17 cellular contexts compared by ENCODE assay signal in the genomic region with DNA sequence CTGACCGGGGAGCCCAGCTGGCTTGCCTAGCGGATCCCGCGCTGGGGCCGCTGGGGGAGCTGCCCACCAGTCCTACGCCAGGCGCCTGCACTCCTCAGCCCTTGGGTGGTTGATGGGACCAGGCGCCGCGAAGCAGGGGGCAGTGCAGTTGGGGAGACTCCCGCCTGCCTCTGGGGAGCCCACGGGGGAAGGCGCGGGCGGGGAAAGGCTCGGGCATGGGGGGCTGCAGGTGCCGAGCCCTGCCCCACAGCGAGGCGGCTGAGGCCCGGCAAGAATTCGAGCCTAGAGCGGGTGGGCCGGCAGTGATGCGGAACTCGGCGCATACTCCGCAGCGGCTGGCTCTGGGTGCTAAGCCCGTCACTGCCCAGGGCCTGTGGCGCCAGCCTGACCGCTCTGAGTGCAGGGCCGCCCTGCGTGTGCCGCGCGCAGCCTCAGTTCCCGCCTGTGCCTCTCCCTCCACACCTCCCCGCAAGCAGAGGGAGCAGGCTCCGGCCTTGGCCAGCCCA.
DNase-seq lines count a peak whose midpoint lies in the region; ATAC-seq and TF ChIP-seq lines count a peak whose summit lies in the region.
"Had no signal": no experiment of that assay in that cellular context is flagged by ENCODE, and none has a peak within 500 bp of the region (broad histone marks: within the 10 kb centered on the region; RNA-seq: fewer than 3 reads in every experiment).

No MANE protein-coding gene starts in this region.

- BruUV-seq in PC-3 (replicated peaks; lab: Mats Ljungman, UMichigan): no TSS peak

- H3K27me3 ChIP-seq in BE2C (no peaks in the 10 kb centered on the region), PC-3 (ENCODE audit: low read length) (peaks cover 1% of the 10 kb centered on the region; the same call in 1 of the 2 replicates)
- H3K27me3 ChIP-seq: SJCRH30 had no signal

- intact Hi-C loops in posterior vena cava (cut with DNase I) (no loop called here), PC-3 (cut with micrococcal nuclease) (no loop called here)

- H3K36me3 ChIP-seq in BE2C (no peaks in the 10 kb centered on the region), PC-3 (ENCODE audit: low read depth, low read length) (no peaks in the 10 kb centered on the region)
- H3K36me3 ChIP-seq: SJCRH30 had no signal

- no peak overlapping the region for H3K4me2 ChIP-seq in PC-3 (ENCODE audit: low read length)
- H3K4me2 ChIP-seq: PC-9 had no signal

- H3K9ac ChIP-seq in PC-3 (ENCODE audit: low read length): no peak overlapping the region

- CTCF ChIA-PET in PC-3 (lab: Charles Lee): no interaction called here

- DNase-seq in BE2C (peak; percentile 28), DMS114 treated with DMSO at 0.1 percent for 48 hours (lab: John Stamatoyannopoulos, UW; ENCODE audit: unreplicated experiment) (peak; percentile 13), astrocyte of the hippocampus (ENCODE audit: low read depth, low spot score) (peak; percentile 7), posterior vena cava (ENCODE audit: low spot score) (peak; percentile 58), PC-3 (no peak), NCI-H1105 (lab: John Stamatoyannopoulos, UW) (no peak)
- no peak for DNase-seq in activated CD4-positive, alpha-beta T cell treated with anti-CD3 and anti-CD28 coated beads for 1 hour
- DNase-seq: AML-193, DMS 273 treated with DMSO at 0.1 percent for 48 hours, EL, KBM-7, NCI-H1694 treated with DMSO at 0.1 percent for 48 hours, NCI-H510A treated with DMSO at 0.1 percent for 48 hours, NCI-H82, PC-9, SJCRH30 had no signal

- H3K9me3 ChIP-seq in BE2C (no peaks in the 10 kb centered on the region), PC-3 (ENCODE audit: low read length) (no peaks in the 10 kb centered on the region)
- H3K9me3 ChIP-seq: SJCRH30 had no signal

- H3K4me1 ChIP-seq in BE2C (no peaks in the 10 kb centered on the region), PC-3 (ENCODE audit: insufficient read depth, low read length) (no peaks in the 10 kb centered on the region)
- H3K4me1 ChIP-seq: SJCRH30 had no signal

- H3K27ac ChIP-seq in PC-3 (ENCODE audit: low read length): no peak overlapping the region
- H3K27ac ChIP-seq: PC-9, RWPE1, SJCRH30 had no signal

- POLR2A ChIA-PET in PC-3 (lab: Charles Lee; ENCODE audit: unreplicated experiment): no interaction called here

- H3F3A ChIP-seq in PC-3 (ENCODE audit: low read length, unreplicated experiment): no peaks in the 10 kb centered on the region

- no peak for ATAC-seq in PC-3

- no peak overlapping the region for H2AFZ ChIP-seq in PC-3 (ENCODE audit: low read length)
- H2AFZ ChIP-seq: PC-9 had no signal

- no peaks in the 10 kb centered on the region for H3K79me2 ChIP-seq in PC-3 (ENCODE audit: low read length)

- TF ChIP-seq CTCF in BE2C (IDR thresholded peaks at IDR 0.05; ENCODE audit: low read depth, low read length) (no peak), PC-3 (conservative IDR thresholded peaks at IDR 0.05; ENCODE audit: low read depth, low read length) (no peak)

- no peaks in the 10 kb centered on the region for H3K9me2 ChIP-seq in PC-3 (replicated peaks; ENCODE audit: low read length)

- H4K20me1 ChIP-seq in PC-3 (ENCODE audit: low read length): no peaks in the 10 kb centered on the region

- H3K4me3 ChIP-seq in BE2C (ENCODE audit: low read depth, low read length) (peak overlapping the region; percentile 29; the same call in 1 of the 2 replicates), PC-3 (ENCODE audit: low read length) (no peak overlapping the region)
- H3K4me3 ChIP-seq: PC-9, SJCRH30 had no signal

Comparison
In these comparisons a context has a peak if more than half of its experiments do, and no peak if none do; other contexts are left out.
1. DNase-seq: peak in BE2C (single experiment), DMS114 treated with DMSO at 0.1 percent for 48 hours (single experiment), astrocyte of the hippocampus (single experiment) and posterior vena cava (single experiment); none in PC-3 (single experiment), NCI-H1105 (single experiment) and activated CD4-positive, alpha-beta T cell treated with anti-CD3 and anti-CD28 coated beads for 1 hour (single experiment).